15 cellular contexts compared by ENCODE assay signal in the genomic region with DNA sequence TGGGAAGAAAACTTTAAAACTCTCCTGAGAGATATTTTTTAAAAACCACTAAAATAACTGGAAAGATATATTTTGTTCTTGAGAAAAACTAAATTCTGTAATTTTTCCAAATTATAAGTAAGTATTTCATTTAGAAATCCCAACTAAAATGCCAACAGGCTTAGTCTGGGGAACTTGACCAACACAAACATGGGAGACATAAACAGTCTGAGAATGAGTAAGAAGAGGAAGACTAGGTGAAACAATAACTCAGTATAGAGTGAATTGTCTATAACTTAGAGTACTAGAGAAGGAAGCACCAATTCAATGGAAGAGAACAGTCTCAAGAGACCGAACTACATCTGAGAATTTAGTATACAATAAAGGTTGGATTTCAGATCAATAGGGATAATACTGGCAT. TPM values are rescaled to one million over a fixed set of nuclear protein-coding genes. Genes with fewer than 3 reads are reported as not detected.
DNase-seq lines count a peak whose midpoint lies in the region; ATAC-seq and TF ChIP-seq lines count a peak whose summit lies in the region.
"Had no signal": no experiment of that assay in that cellular context is flagged by ENCODE, and none has a peak within 500 bp of the region (broad histone marks: within the 10 kb centered on the region; RNA-seq: fewer than 3 reads in every experiment).

No MANE protein-coding gene starts in this region.

- H3K36me3 Mint-ChIP-seq in stimulated activated effector memory CD8-positive, alpha-beta T cell treated with anti-CD3 and anti-CD28 coated beads, Interleukin-12 subunit alpha, Interleukin-12 subunit beta, amount 100 ng/mL, for 72 hours: peaks cover 80% of the 10 kb centered on the region

- peaks cover 4% of the 10 kb centered on the region; the same call in 1 of the 2 replicates for H3K79me2 ChIP-seq in SK-N-SH (ENCODE audit: insufficient read depth)

- 93% methylated on average over 1 of the region's 1 CpG for WGBS in SK-N-SH (ENCODE audit: low lambda C conversion rate)

- POLR2A ChIA-PET in SK-N-SH (lab: Yijun Ruan, JAX): no interaction called here

- H3K9ac ChIP-seq in SK-N-SH: 0 out of 2 replicates have a peak overlapping the region, but pooled peaks have one; percentile 2

- no peaks in the 10 kb centered on the region for H3K27me3 ChIP-seq in SK-N-SH (ENCODE audit: insufficient read depth)
- H3K27me3 ChIP-seq in vagina: no peaks in the 10 kb centered on the region
- H3K27me3 ChIP-seq: body of pancreas had no signal

- H3K4me3 ChIP-seq in SK-N-SH (ENCODE audit: low read depth in 2 of 2, low read length in 1 of 2) (no peak overlapping the region), fibroblast of pulmonary artery (replicated peaks; ENCODE audit: low read depth, low read length) (no peak overlapping the region), vagina (no peak overlapping the region)
- H3K4me3 ChIP-seq: body of pancreas had no signal

- TF ChIP-seq CTCF in SK-N-SH (IDR thresholded peaks at IDR 0.05) (no peak), fibroblast of pulmonary artery (IDR thresholded peaks at IDR 0.05; ENCODE audit: low read length, missing control alignments) (no peak), vagina (IDR thresholded peaks at IDR 0.05) (no peak)

- TF ChIP-seq RAD21 in SK-N-SH (IDR thresholded peaks at IDR 0.05; ENCODE audit: low read length): no peak

- no peak overlapping the region for H3K4me3 Mint-ChIP-seq in stimulated activated effector memory CD8-positive, alpha-beta T cell treated with anti-CD3 and anti-CD28 coated beads, Interleukin-12 subunit alpha, Interleukin-12 subunit beta, amount 100 ng/mL, for 72 hours

- H2AFZ ChIP-seq in SK-N-SH (ENCODE audit: low read depth): no peak overlapping the region

- peaks cover 0 to 23% of the 10 kb centered on the region in 2 experiments; a peak in 2 of 4 replicates for H3K4me1 ChIP-seq in SK-N-SH (ENCODE audit: control insufficient read depth in 1 of 2, insufficient read depth in 2 of 2, low read depth in 1 of 2, low read length in 1 of 2)
- no peaks in the 10 kb centered on the region for H3K4me1 ChIP-seq in vagina
- H3K4me1 ChIP-seq: body of pancreas had no signal

- H3K36me3 ChIP-seq in SK-N-SH (replicated peaks in 1 of 2; ENCODE audit: control insufficient read depth in 1 of 2, insufficient read depth in 2 of 2, low read length in 1 of 2) (peaks cover 26 to 32% of the 10 kb centered on the region in 2 experiments), vagina (peaks cover 0 to 10% of the 10 kb centered on the region in 2 donors)

- CTCF ChIA-PET in SK-N-SH (lab: Yijun Ruan, JAX): interaction anchor here (0.9 to 1.9 kb wide), 2 partner anchors 11 to 162 kb away, joined by 3 to 4 read pairs; no protein-coding TSS in a partner anchor

- H3K27ac ChIP-seq in SK-N-SH (ENCODE audit: low read depth in 2 of 2, low read length in 1 of 2): peak overlapping the region in 1 of 2 experiments; percentile 80; a peak in 2 of 4 replicates
- no peak overlapping the region for H3K27ac ChIP-seq in vagina
- H3K27ac ChIP-seq: body of pancreas, WERI-Rb-1 had no signal

- intact Hi-C loops in vagina (cut with DNase I): no loop called here

- ATAC-seq in SK-N-SH treated with all-trans-retinoic acid at 6 μM for 48 hours: no peak
- no peak for ATAC-seq in stimulated activated effector memory CD8-positive, alpha-beta T cell treated with anti-CD3 and anti-CD28 coated beads, Interleukin-12 subunit alpha, Interleukin-12 subunit beta, amount 100 ng/mL, for 72 hours
- ATAC-seq in GM18867 (IDR thresholded peaks at IDR 0.05; ENCODE audit: unreplicated experiment): no peak
- ATAC-seq: body of pancreas had no signal

- TF ChIP-seq POLR2A in vagina (IDR thresholded peaks at IDR 0.05): no peak

- H3K9me3 ChIP-seq in SK-N-SH (no peaks in the 10 kb centered on the region), vagina (no peaks in the 10 kb centered on the region)
- H3K9me3 ChIP-seq: body of pancreas had no signal

- H4K20me1 ChIP-seq in SK-N-SH (ENCODE audit: insufficient read depth): peaks cover 11% of the 10 kb centered on the region; the same call in 1 of the 2 replicates

- peaks cover 34% of the 10 kb centered on the region for H3F3A ChIP-seq in SK-N-SH (replicated peaks; ENCODE audit: insufficient read depth)

- DNase-seq in SK-N-SH (no peak), amniotic stem cell (lab: John Stamatoyannopoulos, UW) (peak; percentile 7), fibroblast of pulmonary artery (ENCODE audit: low read depth) (peak; percentile 40), vagina (ENCODE audit: extremely low spot score in 2 of 2) (no peak), DMS53 (lab: John Stamatoyannopoulos, UW) (no peak)
- no peak for DNase-seq in stimulated activated effector memory CD8-positive, alpha-beta T cell treated with anti-CD3 and anti-CD28 coated beads, Interleukin-12 subunit alpha, Interleukin-12 subunit beta, amount 100 ng/mL, for 72 hours (ENCODE audit: low spot score in 2 of 2)
- DNase-seq: activated CD8-positive, alpha-beta memory T cell treated with anti-CD3 and anti-CD28 coated beads for 24 hours; activated gamma-delta T cell; body of pancreas; effector CD4-positive, alpha-beta T cell; NCI-H2081; NCI-H69; WERI-Rb-1 had no signal

- peaks cover 26% of the 10 kb centered on the region for H3K4me1 Mint-ChIP-seq in stimulated activated effector memory CD8-positive, alpha-beta T cell treated with anti-CD3 and anti-CD28 coated beads, Interleukin-12 subunit alpha, Interleukin-12 subunit beta, amount 100 ng/mL, for 72 hours

- H3K9me2 ChIP-seq in SK-N-SH: no peaks in the 10 kb centered on the region

- TF ChIP-seq EP300 in SK-N-SH (IDR thresholded peaks at IDR 0.05; ENCODE audit: borderline replicate concordance in 1 of 2, low read depth in 1 of 2, low read length in 1 of 2): no peak

- peak overlapping the region; percentile 0 for H3K27ac Mint-ChIP-seq in stimulated activated effector memory CD8-positive, alpha-beta T cell treated with anti-CD3 and anti-CD28 coated beads, Interleukin-12 subunit alpha, Interleukin-12 subunit beta, amount 100 ng/mL, for 72 hours

- no peaks in the 10 kb centered on the region for H3K9me3 Mint-ChIP-seq in stimulated activated effector memory CD8-positive, alpha-beta T cell treated with anti-CD3 and anti-CD28 coated beads, Interleukin-12 subunit alpha, Interleukin-12 subunit beta, amount 100 ng/mL, for 72 hours

- peak overlapping the region; percentile 59; the same call in 1 of the 2 replicates for H3K4me2 ChIP-seq in SK-N-SH

TF ChIP-seq in SK-N-SH, 30 proteins besides CTCF, POLR2A, EP300 and RAD21 (continues in another document):
- no peak for TF ChIP-seq MEF2A (IDR thresholded peaks at IDR 0.05; ENCODE audit: borderline replicate concordance, low read depth)
- TF ChIP-seq FOXM1 (IDR thresholded peaks at IDR 0.05; ENCODE audit: low read depth): no peak
- TF ChIP-seq YY1 (IDR thresholded peaks at IDR 0.05; ENCODE audit: low read depth): no peak
- no peak for TF ChIP-seq TCF12 (IDR thresholded peaks at IDR 0.05)
- TF ChIP-seq, protein P1, sequence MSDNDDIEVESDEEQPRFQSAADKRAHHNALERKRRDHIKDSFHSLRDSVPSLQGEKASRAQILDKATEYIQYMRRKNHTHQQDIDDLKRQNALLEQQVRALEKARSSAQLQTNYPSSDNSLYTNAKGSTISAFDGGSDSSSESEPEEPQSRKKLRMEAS (IDR thresholded peaks at IDR 0.05; ENCODE audit: low read depth): no peak

TF ChIP-seq in SK-N-SH treated with all-trans-retinoic acid at 6 μM for 48 hours, 23 proteins besides CTCF, POLR2A, EP300 and RAD21:
- TF ChIP-seq ZFP3 (CRISPR knock-in tag; IDR thresholded peaks at IDR 0.05) (no peak), ZFP30 (CRISPR knock-in tag; IDR thresholded peaks at IDR 0.05) (no peak), ZC3H10 (CRISPR knock-in tag; IDR thresholded peaks at IDR 0.05) (no peak), BACH2 (CRISPR knock-in tag; IDR thresholded peaks at IDR 0.05; ENCODE audit: borderline replicate concordance) (no peak), ESRRG (CRISPR knock-in tag; IDR thresholded peaks at IDR 0.05) (no peak)

RNA-seq across cellular contexts. Expression of a gene that starts 2.9 kb away (rescaled TPM):
- polyA plus RNA-seq in SK-N-SH (2012; rRNA removed): 3.1 and 3.7 TPM in 2 replicates
- 1.0 and 2.3 TPM in 2 replicates for polyA plus RNA-seq in SK-N-SH (2012; cell fraction: cytosol; rRNA removed)
- polyA plus RNA-seq in SK-N-SH (2012; cell fraction: nucleus; rRNA removed): 3.1 and 3.2 TPM in 2 replicates
- not detected for total RNA-seq in vagina
- total RNA-seq: body of pancreas had no signal

RNA-seq across cellular contexts. Expression of a gene that starts 10.1 kb away (rescaled TPM):
- polyA plus RNA-seq in SK-N-SH (2012; rRNA removed): not detected in 2 replicates
- 0.07 TPM in 1 of 2 replicates, not detected in the other for polyA plus RNA-seq in SK-N-SH (2012; cell fraction: cytosol; rRNA removed)
- 0.39 and 0.46 TPM in 2 replicates for polyA plus RNA-seq in SK-N-SH (2012; cell fraction: nucleus; rRNA removed)
- total RNA-seq in vagina: not detected
- total RNA-seq: body of pancreas had no signal

RNA-seq across cellular contexts. Expression of a gene that starts 16.8 kb away (rescaled TPM):
- polyA plus RNA-seq in SK-N-SH (2012; rRNA removed): 179 and 211 TPM in 2 replicates
- 185 and 194 TPM in 2 replicates for polyA plus RNA-seq in SK-N-SH (2012; cell fraction: cytosol; rRNA removed)
- polyA plus RNA-seq in SK-N-SH (2012; cell fraction: nucleus; rRNA removed): 42.3 and 65.4 TPM in 2 replicates
- 52.3 TPM for total RNA-seq in vagina

RNA-seq across cellular contexts. Expression of a gene that starts 19.2 kb away (rescaled TPM):
- polyA plus RNA-seq in SK-N-SH (2012; rRNA removed): 25.2 and 37.6 TPM in 2 replicates
- polyA plus RNA-seq in SK-N-SH (2012; cell fraction: cytosol; rRNA removed): 27.7 and 28.2 TPM in 2 replicates
- 64.2 and 80.0 TPM in 2 replicates for polyA plus RNA-seq in SK-N-SH (2012; cell fraction: nucleus; rRNA removed)
- total RNA-seq in vagina: 43.2 TPM

RNA-seq across cellular contexts. Expression of a gene that starts 35.4 kb away (rescaled TPM):
- polyA plus RNA-seq in SK-N-SH (2012; rRNA removed): 64.2 and 69.4 TPM in 2 replicates
- polyA plus RNA-seq in SK-N-SH (2012; cell fraction: cytosol; rRNA removed): 51.4 and 73.9 TPM in 2 replicates
- 44.1 and 60.0 TPM in 2 replicates for polyA plus RNA-seq in SK-N-SH (2012; cell fraction: nucleus; rRNA removed)
- total RNA-seq in vagina: 47.9 TPM

Comparison
In these comparisons a context has a peak if more than half of its experiments do, and no peak if none do; other contexts are left out.
1. DNase-seq: peak in amniotic stem cell (single experiment) and fibroblast of pulmonary artery (single experiment); none in SK-N-SH (single experiment), stimulated activated effector memory CD8-positive, alpha-beta T cell treated with anti-CD3 and anti-CD28 coated beads, Interleukin-12 subunit alpha, Interleukin-12 subunit beta, amount 100 ng/mL, for 72 hours (0 of 2), vagina (0 of 2) and DMS53 (single experiment).